10 cellular contexts compared by ENCODE assay signal in genomic region chr3:66496731-66497130, GRCh38. TPM values are rescaled to one million over a fixed set of nuclear protein-coding genes. Genes with fewer than 3 reads are reported as not detected.
DNase-seq lines count a peak whose midpoint lies in the region; TF ChIP-seq lines count a peak whose summit lies in the region.
"Had no signal": no experiment of that assay in that cellular context is flagged by ENCODE, and none has a peak within 500 bp of the region (broad histone marks: within the 10 kb centered on the region; RNA-seq: fewer than 3 reads in every experiment).

No MANE protein-coding gene starts in this region.

- no peaks in the 10 kb centered on the region for H3K9me3 Mint-ChIP-seq in activated T-cell treated with anti-CD3 and anti-CD28 coated beads, Interleukin-2, amount 50 U/mL, for 24 hours
- no peaks in the 10 kb centered on the region for H3K9me3 Mint-ChIP-seq in endodermal cell
- H3K9me3 Mint-ChIP-seq: naive B cell had no signal

- no peaks in the 10 kb centered on the region for H3K36me3 ChIP-seq in endodermal cell (ENCODE audit: control insufficient read depth, insufficient read depth, low read length)
- no peaks in the 10 kb centered on the region for H3K36me3 ChIP-seq in suprapubic skin
- no peaks in the 10 kb centered on the region for H3K36me3 ChIP-seq in adrenal gland (replicated peaks in 1 of 2)

- TF ChIP-seq CTCF in endodermal cell (conservative IDR thresholded peaks at IDR 0.05) (no peak), suprapubic skin (IDR thresholded peaks at IDR 0.05) (no peak), adrenal gland (IDR thresholded peaks at IDR 0.05) (no peak), GM13976 (IDR thresholded peaks at IDR 0.05; ENCODE audit: borderline replicate concordance, control extremely low read depth, extremely low read depth, insufficient read depth, missing control alignments) (no peak)

- H3K27ac ChIP-seq in endodermal cell (ENCODE audit: low read depth, low read length) (peak overlapping the region; percentile 27), suprapubic skin (peak overlapping the region; percentile 53), adrenal gland (no peak overlapping the region)

- intact Hi-C loops in adrenal gland (cut with DNase I) = no loop called here

- H3K27ac Mint-ChIP-seq in activated T-cell treated with anti-CD3 and anti-CD28 coated beads, Interleukin-2, amount 50 U/mL, for 24 hours = peak overlapping the region; percentile 95
- H3K27ac Mint-ChIP-seq in endodermal cell = no peak overlapping the region
- H3K27ac Mint-ChIP-seq: naive B cell had no signal

- H3K27me3 ChIP-seq in endodermal cell (ENCODE audit: control insufficient read depth, insufficient read depth, low read length, poor library complexity, severe bottlenecking) (no peaks in the 10 kb centered on the region), suprapubic skin (no peaks in the 10 kb centered on the region), adrenal gland (no peaks in the 10 kb centered on the region)

- peak overlapping the region; percentile 94 for H3K4me3 Mint-ChIP-seq in activated T-cell treated with anti-CD3 and anti-CD28 coated beads, Interleukin-2, amount 50 U/mL, for 24 hours
- H3K4me3 Mint-ChIP-seq in endodermal cell = peak overlapping the region; percentile 0

- TF ChIP-seq POLR2A in suprapubic skin (IDR thresholded peaks at IDR 0.05) (no peak), adrenal gland (IDR thresholded peaks at IDR 0.05) (no peak)

- no peaks in the 10 kb centered on the region for H3K9me3 ChIP-seq in endodermal cell (ENCODE audit: control insufficient read depth, low read length)
- H3K9me3 ChIP-seq in suprapubic skin = no peaks in the 10 kb centered on the region
- H3K9me3 ChIP-seq in adrenal gland (replicated peaks in 1 of 3) = no peaks in the 10 kb centered on the region

- no peak for DNase-seq in activated T-cell treated with anti-CD3 and anti-CD28 coated beads, Interleukin-2, amount 50 U/mL, for 24 hours
- DNase-seq in activated T-cell treated with anti-CD3 and anti-CD28 coated beads, Interleukin-2, amount 50 U/mL, for 48 hours = no peak
- peak; percentile 23 for DNase-seq in NCI-H69 (lab: John Stamatoyannopoulos, UW)
- DNase-seq in endodermal cell = no peak
- DNase-seq in suprapubic skin (ENCODE audit: low spot score in 2 of 2) = no peak
- DNase-seq in NCI-H1436 (lab: John Stamatoyannopoulos, UW) = no peak
- DNase-seq in adrenal gland = no peak
- no peak for DNase-seq in GM13976 (ENCODE audit: low spot score)
- DNase-seq: naive B cell, NCI-H1092 treated with DMSO at 0.1 percent for 48 hours had no signal

- H3K4me1 Mint-ChIP-seq in activated T-cell treated with anti-CD3 and anti-CD28 coated beads, Interleukin-2, amount 50 U/mL, for 24 hours (ENCODE audit: low read depth) = peaks cover 85% of the 10 kb centered on the region
- H3K4me1 Mint-ChIP-seq in endodermal cell = peaks cover 78% of the 10 kb centered on the region

- peaks cover 40% of the 10 kb centered on the region for H3K4me1 ChIP-seq in endodermal cell (ENCODE audit: control insufficient read depth, insufficient read depth, low read length)
- H3K4me1 ChIP-seq in suprapubic skin = peaks cover 74% of the 10 kb centered on the region
- H3K4me1 ChIP-seq in adrenal gland (replicated peaks in 1 of 2) = peaks cover 0 to 12% of the 10 kb centered on the region in 2 donors

- TF ChIP-seq EP300 in suprapubic skin (IDR thresholded peaks at IDR 0.05) = no peak

- H3K4me3 ChIP-seq in endodermal cell (ENCODE audit: low read length) (peak overlapping the region; percentile 97), suprapubic skin (no peak overlapping the region), adrenal gland (no peak overlapping the region)

- H3K36me3 Mint-ChIP-seq in activated T-cell treated with anti-CD3 and anti-CD28 coated beads, Interleukin-2, amount 50 U/mL, for 24 hours (ENCODE audit: low read depth) = peaks cover 6% of the 10 kb centered on the region
- H3K36me3 Mint-ChIP-seq in endodermal cell (ENCODE audit: low read depth) = no peaks in the 10 kb centered on the region

- H3K9ac ChIP-seq in endodermal cell (ENCODE audit: extremely low read depth, low read length, poor library complexity, severe bottlenecking) = no peak overlapping the region

- in situ Hi-C loops in GM13976 (cut with MboI; ENCODE audit: low sequenced_read_pairs, unreplicated experiment) = no loop called here

- H3K27me3 Mint-ChIP-seq in activated T-cell treated with anti-CD3 and anti-CD28 coated beads, Interleukin-2, amount 50 U/mL, for 24 hours = no peaks in the 10 kb centered on the region
- H3K27me3 Mint-ChIP-seq in endodermal cell (ENCODE audit: insufficient read depth) = no peaks in the 10 kb centered on the region

RNA-seq across cellular contexts. Expression of gene LRIG1, which starts 4.1 kb away (rescaled TPM):
- total RNA-seq in endodermal cell (10 to 100 TPM; 37.5 to 42.3 TPM), suprapubic skin (10 to 100 TPM; 69.1 to 88.0 (median 78.9) TPM), adrenal gland (10 to 100 TPM in 2 of 8 donors, 1 to 10 TPM in 6; 2.8 to 13.3 (median 5.8) TPM)
- polyA plus RNA-seq in endodermal cell (2013, experiment 1 of 2) = 119 TPM
- 96.5 TPM for polyA plus RNA-seq in endodermal cell (2013, experiment 2 of 2)
- 1 to 10 TPM; 2.9 to 7.2 (median 3.2) TPM for polyA plus RNA-seq in adrenal gland

Comparison
In these comparisons a context has a peak if more than half of its experiments do, and no peak if none do; other contexts are left out.
1. H3K27ac ChIP-seq: peak in endodermal cell (single experiment) and suprapubic skin (single experiment); none in adrenal gland (0 of 5).